In the genomic region with DNA sequence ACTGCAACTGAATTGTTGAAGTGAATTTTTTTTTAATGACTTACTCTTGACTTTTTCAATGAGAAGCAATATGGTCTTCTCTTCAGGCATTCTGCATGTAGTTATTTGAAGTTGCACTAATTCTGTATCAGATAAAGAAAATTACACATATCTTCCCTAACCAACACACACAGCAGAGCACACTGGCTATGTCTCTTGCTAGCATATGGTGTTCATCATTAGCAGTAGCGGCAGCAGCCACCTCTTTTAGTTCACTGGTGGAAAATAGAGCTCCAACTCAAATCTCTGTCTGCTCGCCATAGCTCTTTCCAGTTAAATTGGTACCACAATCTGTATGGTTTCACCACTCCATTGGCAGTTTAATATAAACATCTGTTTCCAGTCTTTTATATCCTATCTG, we compare ENCODE assay signal across 29 cellular contexts.
"Had no signal": no experiment of that assay in that cellular context is flagged by ENCODE, and none has a peak within 500 bp of the region (broad histone marks: within the 10 kb centered on the region; RNA-seq: fewer than 3 reads in every experiment).

No MANE protein-coding gene starts in this region.

- H3K4me3 ChIP-seq: ascending aorta, body of pancreas, SJSA1 had no signal

- H3K36me3 Mint-ChIP-seq: activated CD8-positive, alpha-beta memory T cell treated with anti-CD3 and anti-CD28 coated beads, Interleukin-2, amount 10 ng/mL, durations not matched to agents 7 days and 5 days; activated naive CD4-positive, alpha-beta T cell treated with anti-CD3 and anti-CD28 coated beads, Interleukin-2, amount 50 U/mL, for 24 hours had no signal

- H3K9me3 ChIP-seq: ascending aorta, body of pancreas, SJSA1 had no signal

- DNase-seq: activated B cell treated with CpG ODN at 0.5 μM for 24 hours; activated CD4-positive, alpha-beta T cell treated with anti-CD3 and anti-CD28 coated beads for 1 hour; activated CD4-positive, alpha-beta T cell treated with anti-CD3 and anti-CD28 coated beads, Interleukin-2, amount 10 ng/mL, durations not matched to agents 24 days and 14 days; activated CD4-positive, alpha-beta T cell treated with anti-CD3 and anti-CD28 coated beads, Interleukin-2, amount 50 U/mL, for 48 hours; activated CD8-positive, alpha-beta memory T cell treated with anti-CD3 and anti-CD28 coated beads, Interleukin-2, amount 10 ng/mL, durations not matched to agents 7 days and 5 days; activated effector memory CD4-positive, alpha-beta T cell treated with Interleukin-2 at 50 U/mL for 16 hours; activated naive CD4-positive, alpha-beta T cell; activated T-cell treated with anti-CD3 and anti-CD28 coated beads, Interleukin-2, amount 50 U/mL, for 24 hours; amniotic stem cell; body of pancreas; central memory CD4-positive, alpha-beta T cell; Karpas-422; NCI-H1105 treated with DMSO at 0.1 percent for 48 hours; NCI-H1436 treated with DMSO at 0.1 percent for 48 hours; NCI-H187 treated with DMSO at 0.1 percent for 48 hours; NCI-H345; NCI-H510A; NCI-H69; NK-92 treated with Interleukin-12 subunit alpha and Interleukin-12 subunit beta, amount 100 ng/mL, for 24 hours; OCI-M1; Right ventricle myocardium superior; T-helper 17 cell; T-helper 9 cell had no signal

- H3K9me3 Mint-ChIP-seq: activated B cell treated with CpG ODN at 0.5 μM for 24 hours; activated CD4-positive, alpha-beta T cell treated with anti-CD3 and anti-CD28 coated beads, Interleukin-2, amount 10 ng/mL, durations not matched to agents 24 days and 14 days; activated T-cell treated with anti-CD3 and anti-CD28 coated beads, Interleukin-2, amount 50 U/mL, for 24 hours; activated T-helper 1 cell treated with anti-CD3 and anti-CD28 coated beads, Interleukin-12 subunit alpha, Interleukin-12 subunit beta, Interleukin-2, Interleukin-4 antibody, amounts not matched to agents 30 ng/mL and 10 ng/mL and 1 ng/mL, durations not matched to agents 14 hours and 24 hours and 36 hours had no signal

- H3K4me1 Mint-ChIP-seq: activated B cell treated with CpG ODN at 0.5 μM for 24 hours; activated CD4-positive, alpha-beta T cell treated with anti-CD3 and anti-CD28 coated beads, Interleukin-2, amount 10 ng/mL, durations not matched to agents 24 days and 14 days; activated CD8-positive, alpha-beta memory T cell treated with anti-CD3 and anti-CD28 coated beads, Interleukin-2, amount 10 ng/mL, durations not matched to agents 7 days and 5 days; activated naive CD4-positive, alpha-beta T cell treated with anti-CD3 and anti-CD28 coated beads, Interleukin-2, amount 50 U/mL, for 24 hours; T-helper 17 cell had no signal

- H3K36me3 ChIP-seq: ascending aorta, SJSA1 had no signal

- ATAC-seq: activated CD8-positive, alpha-beta memory T cell treated with anti-CD3 and anti-CD28 coated beads, Interleukin-2, amount 10 ng/mL, durations not matched to agents 7 days and 5 days; body of pancreas; Panc1; T-helper 17 cell had no signal

- H3K4me3 Mint-ChIP-seq: activated B cell treated with CpG ODN at 0.5 μM for 24 hours; activated CD4-positive, alpha-beta T cell treated with anti-CD3 and anti-CD28 coated beads, Interleukin-2, amount 10 ng/mL, durations not matched to agents 24 days and 14 days; activated CD8-positive, alpha-beta memory T cell treated with anti-CD3 and anti-CD28 coated beads, Interleukin-2, amount 10 ng/mL, durations not matched to agents 7 days and 5 days; activated naive CD4-positive, alpha-beta T cell treated with anti-CD3 and anti-CD28 coated beads, Interleukin-2, amount 50 U/mL, for 24 hours; activated T-cell treated with anti-CD3 and anti-CD28 coated beads, Interleukin-2, amount 50 U/mL, for 24 hours; activated T-helper 1 cell treated with anti-CD3 and anti-CD28 coated beads, Interleukin-12 subunit alpha, Interleukin-12 subunit beta, Interleukin-2, Interleukin-4 antibody, amounts not matched to agents 30 ng/mL and 10 ng/mL and 1 ng/mL, durations not matched to agents 14 hours and 24 hours and 36 hours; T-helper 17 cell had no signal

- H3K27ac Mint-ChIP-seq: activated B cell treated with CpG ODN at 0.5 μM for 24 hours; activated CD4-positive, alpha-beta T cell treated with anti-CD3 and anti-CD28 coated beads, Interleukin-2, amount 10 ng/mL, durations not matched to agents 24 days and 14 days; activated CD8-positive, alpha-beta memory T cell treated with anti-CD3 and anti-CD28 coated beads, Interleukin-2, amount 10 ng/mL, durations not matched to agents 7 days and 5 days; activated naive CD4-positive, alpha-beta T cell treated with anti-CD3 and anti-CD28 coated beads, Interleukin-2, amount 50 U/mL, for 24 hours; activated T-cell treated with anti-CD3 and anti-CD28 coated beads, Interleukin-2, amount 50 U/mL, for 24 hours; activated T-helper 1 cell treated with anti-CD3 and anti-CD28 coated beads, Interleukin-12 subunit alpha, Interleukin-12 subunit beta, Interleukin-2, Interleukin-4 antibody, amounts not matched to agents 30 ng/mL and 10 ng/mL and 1 ng/mL, durations not matched to agents 14 hours and 24 hours and 36 hours; T-helper 17 cell had no signal

- H3K27ac ChIP-seq: ascending aorta, body of pancreas, RWPE1, SJSA1 had no signal

- H3K27me3 ChIP-seq: ascending aorta, body of pancreas, SJSA1 had no signal

- H3K27me3 Mint-ChIP-seq: activated B cell treated with CpG ODN at 0.5 μM for 24 hours; activated CD4-positive, alpha-beta T cell treated with anti-CD3 and anti-CD28 coated beads, Interleukin-2, amount 10 ng/mL, durations not matched to agents 24 days and 14 days; activated naive CD4-positive, alpha-beta T cell treated with anti-CD3 and anti-CD28 coated beads, Interleukin-2, amount 50 U/mL, for 24 hours; activated T-cell treated with anti-CD3 and anti-CD28 coated beads, Interleukin-2, amount 50 U/mL, for 24 hours had no signal

- H3K4me1 ChIP-seq: ascending aorta, body of pancreas had no signal
